In genomic region chr17:17232303-17232621, GRCh38 we compare ENCODE assay signal across 17 cellular contexts. TPM values are rescaled to one million over a fixed set of nuclear protein-coding genes. Genes with fewer than 3 reads are reported as not detected.
DNase-seq lines count a peak whose midpoint lies in the region; ATAC-seq and TF ChIP-seq lines count a peak whose summit lies in the region.
"Had no signal": no experiment of that assay in that cellular context is flagged by ENCODE, and none has a peak within 500 bp of the region (broad histone marks: within the 10 kb centered on the region; RNA-seq: fewer than 3 reads in every experiment).

No MANE protein-coding gene starts in this region.

- TF ChIP-seq CTCF in left ventricle myocardium inferior (IDR thresholded peaks at IDR 0.05; ENCODE audit: borderline replicate concordance) (no peak), brain (conservative IDR thresholded peaks at IDR 0.05) (no peak), nephron progenitor cell (IDR thresholded peaks at IDR 0.05) (no peak), spleen (IDR thresholded peaks at IDR 0.05 in 8 of 11, conservative IDR thresholded peaks at IDR 0.05 in 3 of 11) (no peak)

- H3K27me3 ChIP-seq in left ventricle myocardium inferior (ENCODE audit: low read depth) = no peaks in the 10 kb centered on the region
- H3K27me3 ChIP-seq in spleen (replicated peaks in 1 of 7) = no peaks in the 10 kb centered on the region

- no peak for TF ChIP-seq POLR2A in spleen (IDR thresholded peaks at IDR 0.05)

- H3K27me3 Mint-ChIP-seq in brain = peaks cover 10% of the 10 kb centered on the region
- H3K27me3 Mint-ChIP-seq in nephron progenitor cell (ENCODE audit: low read depth, poor library complexity) = peaks cover 3% of the 10 kb centered on the region

- H3K36me3 Mint-ChIP-seq in brain (peaks cover 48% of the 10 kb centered on the region), nephron progenitor cell (ENCODE audit: low read depth) (peaks cover 20% of the 10 kb centered on the region)

- H3K9me3 ChIP-seq in left ventricle myocardium inferior (replicated peaks) (no peaks in the 10 kb centered on the region), spleen (no peaks in the 10 kb centered on the region)
- H3K9me3 ChIP-seq: A549 had no signal

- in situ Hi-C loops in G401 (cut with HindIII; ENCODE audit: low sequenced_read_pairs) = no loop called here

- peak overlapping the region; percentile 60 for H3K27ac ChIP-seq in left ventricle myocardium inferior (replicated peaks)
- peak overlapping the region in 4 of 8 donors; percentile 5 to 53 (median 30) for H3K27ac ChIP-seq in spleen
- H3K27ac ChIP-seq: A549, C4-2B had no signal

- peaks cover 51% of the 10 kb centered on the region for H3K36me3 ChIP-seq in left ventricle myocardium inferior
- peaks cover 0 to 61% (median 56%) of the 10 kb centered on the region in 6 donors for H3K36me3 ChIP-seq in spleen

- WGBS in spleen, 5 donors = 73 to 90% (median 78%) methylated on average over 11 of the region's 11 CpGs

- H3K4me1 Mint-ChIP-seq in brain (peaks cover 25% of the 10 kb centered on the region), nephron progenitor cell (peaks cover 34% of the 10 kb centered on the region)

- peaks cover 85% of the 10 kb centered on the region for H3K4me1 ChIP-seq in left ventricle myocardium inferior
- peaks cover 19 to 85% (median 49%) of the 10 kb centered on the region in 6 donors for H3K4me1 ChIP-seq in spleen

- peak overlapping the region in 4 of 5 experiments; percentile 8 to 48 (median 28) for H3K27ac Mint-ChIP-seq in brain
- H3K27ac Mint-ChIP-seq in nephron progenitor cell = peak overlapping the region; percentile 78

- H3K4me3 ChIP-seq in left ventricle myocardium inferior = no peak overlapping the region
- no peak overlapping the region for H3K4me3 ChIP-seq in spleen
- H3K4me3 ChIP-seq: A549, GM12878 had no signal

- no peak for ATAC-seq in Right ventricle myocardium superior (ENCODE audit: poor library complexity)
- ATAC-seq: A549, GM12878 had no signal

- H3K4me3 Mint-ChIP-seq in brain (peak overlapping the region in 1 of 5 experiments; percentile 49), nephron progenitor cell (no peak overlapping the region)

- no peaks in the 10 kb centered on the region for H3K9me3 Mint-ChIP-seq in brain
- H3K9me3 Mint-ChIP-seq in nephron progenitor cell = no peaks in the 10 kb centered on the region

- intact Hi-C loops in left ventricle myocardium inferior (cut with micrococcal nuclease) (no loop called here), Right ventricle myocardium superior (cut with DNase I) (loop anchor here (10.0 kb wide), 1 partner anchor 227 kb away; no protein-coding TSS in a partner anchor), spleen (cut with DNase I; ENCODE audit: low total_unique reads) (loop anchor here (10.0 kb wide), 1 partner anchor 57 kb away; no protein-coding TSS in a partner anchor)

- DNase-seq in left ventricle myocardium inferior (no peak), Right ventricle myocardium superior (no peak), nephron progenitor cell (no peak), spleen (peak; percentile 55), G401 (ENCODE audit: low spot score) (no peak), HPDE6-E6E7 (ENCODE audit: extremely low spot score) (no peak), NCI-H1417 (lab: John Stamatoyannopoulos, UW) (no peak)
- DNase-seq: Calu3, MM.1S, NCI-H1436, NCI-H2081, NCI-H510A treated with DMSO at 0.1 percent for 48 hours, RPMI8226 had no signal

RNA-seq across cellular contexts. Expression of gene FLCN, which starts 4.7 kb away (rescaled TPM):
- total RNA-seq in left ventricle myocardium inferior = 46.6 TPM
- 52.3 TPM for total RNA-seq in Right ventricle myocardium superior
- 21.3 TPM for polyA plus RNA-seq in brain (ENCODE audit: insufficient read depth, low read depth, low replicate concordance)
- total RNA-seq in spleen = 10 to 100 TPM; 53.9 to 91.6 (median 81.5) TPM
- polyA plus RNA-seq in spleen = 10 to 100 TPM in 1 of 3 donors, 1 to 10 TPM in 2; 9.1 to 34.1 (median 9.9) TPM
- 66.2 and 75.3 TPM in 2 replicates for total RNA-seq in G401 (2014; rRNA removed; shearing (Covaris generic))

RNA-seq across cellular contexts. Expression of gene PLD6, which starts 26.1 kb away (rescaled TPM):
- 7.3 TPM for total RNA-seq in left ventricle myocardium inferior
- 10.2 TPM for total RNA-seq in Right ventricle myocardium superior
- 5.2 TPM for polyA plus RNA-seq in brain (ENCODE audit: insufficient read depth, low read depth, low replicate concordance)
- 1 to 10 TPM; 1.4 to 5.6 (median 3.7) TPM for total RNA-seq in spleen
- 1 to 10 TPM; 2.2 to 3.9 (median 3.0) TPM for polyA plus RNA-seq in spleen
- total RNA-seq in G401 (2014; rRNA removed; shearing (Covaris generic)) = 12.4 and 16.2 TPM in 2 replicates

RNA-seq across cellular contexts. Expression of gene COPS3, which starts 48.8 kb away (rescaled TPM):
- total RNA-seq in left ventricle myocardium inferior (74.2 TPM), Right ventricle myocardium superior (72.9 TPM), spleen (10 to 100 TPM; 36.5 to 58.9 (median 47.5) TPM)
- polyA plus RNA-seq in brain (ENCODE audit: insufficient read depth, low read depth, low replicate concordance) (105 TPM), spleen (10 to 100 TPM; 29.9 to 39.1 (median 39.1) TPM)
- 162 and 165 TPM in 2 replicates for total RNA-seq in G401 (2014; rRNA removed; shearing (Covaris generic))
